In the genomic region with DNA sequence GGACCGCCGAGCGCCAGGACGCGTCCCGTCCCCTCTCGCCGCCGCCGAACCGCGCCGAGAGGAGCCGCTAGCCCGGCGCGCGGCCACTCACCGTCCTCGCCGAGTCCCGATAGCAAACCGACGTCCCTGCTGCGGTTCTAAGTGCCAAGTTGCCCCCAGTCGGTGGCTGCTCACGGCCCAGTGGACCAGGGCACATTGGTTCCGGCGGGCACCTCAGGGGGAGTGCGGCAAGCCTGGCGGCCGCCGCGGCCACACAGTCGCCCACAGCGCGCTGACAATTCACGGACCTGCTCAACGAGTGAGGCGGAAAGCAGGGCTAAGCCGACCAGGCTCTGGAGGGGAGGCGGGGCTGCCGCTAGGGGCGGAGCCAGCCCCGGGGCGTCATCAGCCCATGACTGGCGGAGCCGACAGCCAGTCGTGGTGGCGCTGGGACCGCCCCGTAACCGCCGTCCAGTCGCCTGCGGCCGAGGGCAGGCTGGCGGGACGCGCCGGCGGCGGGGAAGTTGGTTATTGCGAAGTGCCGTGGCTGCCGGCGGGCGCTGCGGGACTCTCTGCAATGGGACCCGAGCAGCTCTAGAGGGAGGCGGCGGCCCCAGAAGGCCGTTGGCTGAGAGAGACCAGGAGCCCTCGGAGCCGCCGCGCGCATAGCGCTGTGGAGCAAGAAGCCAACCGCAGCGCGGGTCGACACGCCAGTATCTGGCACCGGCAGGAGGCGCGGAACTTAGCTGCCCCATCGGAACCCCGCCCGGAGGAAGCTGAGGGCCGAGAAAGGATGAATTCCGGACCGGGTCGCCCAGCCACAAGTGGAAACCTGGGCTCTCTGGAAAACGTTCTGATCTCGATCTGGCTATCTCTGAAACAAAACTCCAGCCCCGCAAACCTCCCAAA, we compare ENCODE assay signal across 8 cellular contexts. TPM values are rescaled to one million over a fixed set of nuclear protein-coding genes. Genes with fewer than 3 reads are reported as not detected.
DNase-seq lines count a peak whose midpoint lies in the region; ATAC-seq, FAIRE-seq and TF ChIP-seq lines count a peak whose summit lies in the region.

A gene with protein sequence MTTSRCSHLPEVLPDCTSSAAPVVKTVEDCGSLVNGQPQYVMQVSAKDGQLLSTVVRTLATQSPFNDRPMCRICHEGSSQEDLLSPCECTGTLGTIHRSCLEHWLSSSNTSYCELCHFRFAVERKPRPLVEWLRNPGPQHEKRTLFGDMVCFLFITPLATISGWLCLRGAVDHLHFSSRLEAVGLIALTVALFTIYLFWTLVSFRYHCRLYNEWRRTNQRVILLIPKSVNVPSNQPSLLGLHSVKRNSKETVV (minus strand): TSS at position 300 of the 888 bp plus-strand sequence. CDS start 112,387 bp downstream, outside the sequence.

- FAIRE-seq in A204.1 (lab: Jason Lieb, UNC), result peak; percentile 29

- TF ChIP-seq CTCF in brain microvascular endothelial cell (IDR thresholded peaks at IDR 0.05; ENCODE audit: low read depth, low read length, missing control alignments), result peak; percentile 53
- peak in 2 of 5 experiments; percentile 22 to 26 for TF ChIP-seq CTCF in gastrocnemius medialis (IDR thresholded peaks at IDR 0.05 in 4 of 5, conservative IDR thresholded peaks at IDR 0.05 in 1 of 5)

- H3K36me3 ChIP-seq in brain microvascular endothelial cell (replicated peaks), result no peaks in the 10 kb centered on the region
- no peaks in the 10 kb centered on the region for H3K36me3 ChIP-seq in iPS DF 6.9 (ENCODE audit: control insufficient read depth, insufficient read depth, low read length)
- H3K36me3 ChIP-seq in gastrocnemius medialis, result no peaks in the 10 kb centered on the region

- H3K4me3 ChIP-seq in brain microvascular endothelial cell (ENCODE audit: low read depth, low read length) (peak within 1 kb of the TSS; percentile 84), iPS DF 6.9 (ENCODE audit: low read length) (peak within 1 kb of the TSS; percentile 88), gastrocnemius medialis (peak within 1 kb of the TSS; percentile 80 to 95 (median 94))

- peak; percentile 68 for DNase-seq in NCI-H2107 treated with DMSO at 0.1 percent for 48 hours (lab: John Stamatoyannopoulos, UW; ENCODE audit: unreplicated experiment)
- peak; percentile 98 for DNase-seq in UCSD-AML1 (lab: John Stamatoyannopoulos, UW; ENCODE audit: unreplicated experiment)
- peak; percentile 92 for DNase-seq in brain microvascular endothelial cell
- DNase-seq in iPS DF 6.9 (ENCODE audit: low read depth, low spot score), result peak; percentile 85
- DNase-seq in gastrocnemius medialis, result peak; percentile 90 to 93

- no peaks in the 10 kb centered on the region for H3K9me3 ChIP-seq in iPS DF 6.9 (ENCODE audit: control insufficient read depth, insufficient read depth, low read length)
- no peaks in the 10 kb centered on the region for H3K9me3 ChIP-seq in gastrocnemius medialis

- in situ Hi-C loops in brain microvascular endothelial cell (cut with HindIII; ENCODE audit: low pct_ligation_motif_present, low sequenced_read_pairs), result no loop called here
- in situ Hi-C loops in gastrocnemius medialis (cut with MboI; ENCODE audit: low sequenced_read_pairs in 4 of 4), result loop anchor here in 1 of 4 donors (25.0 kb wide), 1 partner anchor 168 kb away; no protein-coding TSS in a partner anchor

- WGBS in iPS DF 6.9 (ENCODE audit: insufficient coverage, insufficient read length), result no CpG with 5 or more reads among the region's 97 CpGs

- peak; percentile 90 to 97 for TF ChIP-seq POLR2A in gastrocnemius medialis (IDR thresholded peaks at IDR 0.05)

- intact Hi-C loops in gastrocnemius medialis (cut with DNase I; ENCODE audit: low total_unique reads), result loop anchor here (2.0 to 5.0 kb wide), 2 partner anchors 42 to 253 kb away; a partner anchor contains a TSS

- H3K27me3 ChIP-seq in brain microvascular endothelial cell (replicated peaks) (no peaks in the 10 kb centered on the region), iPS DF 6.9 (ENCODE audit: control insufficient read depth, insufficient read depth, low read length) (peaks cover 4% of the 10 kb centered on the region; the same call in 1 of the 2 replicates), gastrocnemius medialis (no peaks in the 10 kb centered on the region)

- peaks cover 5% of the 10 kb centered on the region; the same call in 1 of the 2 replicates for H3K4me1 ChIP-seq in iPS DF 6.9 (ENCODE audit: control insufficient read depth, insufficient read depth, low read length)
- H3K4me1 ChIP-seq in gastrocnemius medialis, result peaks cover 8 to 31% of the 10 kb centered on the region in 2 donors

- ATAC-seq in GM18520 (IDR thresholded peaks at IDR 0.05; ENCODE audit: unreplicated experiment) (peak; percentile 96), HG03060 (IDR thresholded peaks at IDR 0.05; ENCODE audit: low read depth, unreplicated experiment) (peak; percentile 74), gastrocnemius medialis (peak; percentile 92 to 96)

- H3K27ac ChIP-seq in brain microvascular endothelial cell, result peak within 1 kb of the TSS; percentile 67
- H3K27ac ChIP-seq in iPS DF 6.9 (ENCODE audit: low read length), result no peak within 1 kb of the TSS
- peak within 1 kb of the TSS; percentile 89 to 95 (median 92) for H3K27ac ChIP-seq in gastrocnemius medialis

RNA-seq across cellular contexts. Expression of the gene that starts here (rescaled TPM):
- total RNA-seq in gastrocnemius medialis, result 1 to 10 TPM; 2.4 to 6.2 (median 3.6) TPM
